23 cellular contexts compared by ENCODE assay signal in the genomic region with DNA sequence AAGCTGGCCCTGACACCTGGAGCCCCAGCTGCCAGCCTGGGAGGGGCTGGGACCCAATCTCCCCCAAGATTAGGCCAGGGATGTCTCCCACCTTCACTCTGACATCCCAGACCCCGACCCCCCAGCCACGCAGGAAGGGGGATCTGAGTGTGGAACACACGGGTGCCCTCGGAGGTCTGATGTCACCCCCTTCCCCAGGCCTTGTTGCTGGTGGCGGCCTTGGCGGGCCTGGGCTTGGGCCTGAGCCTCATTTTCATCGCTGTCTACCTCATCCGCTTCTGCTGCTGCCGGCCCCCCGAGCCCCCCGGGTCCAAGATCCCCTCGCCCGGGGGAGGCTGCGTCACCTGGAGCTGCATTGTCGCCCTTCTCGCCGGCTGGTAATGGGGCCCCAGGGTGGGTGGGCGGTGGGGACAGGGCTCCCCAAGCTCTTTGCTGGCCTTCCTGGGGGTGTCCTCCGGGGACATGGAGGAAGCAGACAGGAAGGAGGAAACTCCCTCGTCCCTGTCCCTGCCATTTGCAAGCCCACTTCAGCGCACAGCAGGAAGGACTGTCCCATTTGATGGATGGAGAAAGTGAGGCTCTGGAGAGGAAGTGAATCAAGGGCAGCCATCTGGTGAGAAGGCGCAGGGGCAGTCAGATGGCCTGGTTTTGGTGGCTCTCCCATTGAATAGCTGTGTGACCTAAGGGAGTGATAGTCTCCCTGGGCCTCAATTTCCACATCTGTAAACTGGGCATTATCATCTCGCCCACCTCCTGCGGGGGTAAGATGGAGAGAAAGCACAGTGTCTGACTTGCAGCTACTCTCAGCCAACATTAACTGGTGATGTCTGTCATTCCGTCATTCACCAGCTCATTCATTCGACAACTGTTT. TPM values are rescaled to one million over a fixed set of nuclear protein-coding genes. Genes with fewer than 3 reads are reported as not detected.
A peak's percentile ranks its signal among the peaks of the same experiment; 100 is the strongest.
DNase-seq lines count a peak whose midpoint lies in the region; ATAC-seq and TF ChIP-seq lines count a peak whose summit lies in the region.
"Had no signal": no experiment of that assay in that cellular context is flagged by ENCODE, and none has a peak within 500 bp of the region (broad histone marks: within the 10 kb centered on the region; RNA-seq: fewer than 3 reads in every experiment).

No MANE protein-coding gene starts in this region.

- H3K4me2 ChIP-seq in Loucy (ENCODE audit: low read depth, low read length, poor library complexity, severe bottlenecking): no peak overlapping the region
- H3K4me2 ChIP-seq: KMS-11 had no signal

- no peak overlapping the region for H3K4me3 ChIP-seq in Loucy (ENCODE audit: low read length, poor library complexity, severe bottlenecking)
- H3K4me3 ChIP-seq: colonic mucosa, GM12878 had no signal

- H2AFZ ChIP-seq in Loucy (ENCODE audit: low read length): no peak overlapping the region

- no peak overlapping the region for H3K4me3 Mint-ChIP-seq in activated naive CD4-positive, alpha-beta T cell treated with anti-CD3 and anti-CD28 coated beads, Interleukin-2, amount 10 ng/mL, durations not matched to agents 7 days and 5 days
- H3K4me3 Mint-ChIP-seq: activated CD4-positive, alpha-beta memory T cell treated with anti-CD3 and anti-CD28 coated beads for 36 hours had no signal

- H3K9me3 ChIP-seq in Loucy (ENCODE audit: insufficient read depth, low read depth, low read length): no peaks in the 10 kb centered on the region
- H3K9me3 ChIP-seq: BE2C, colonic mucosa had no signal

- CTCF ChIA-PET in activated naive CD4-positive, alpha-beta T cell treated with anti-CD3 and anti-CD28 coated beads, Interleukin-2, amount 10 ng/mL, durations not matched to agents 7 days and 5 days (lab: Charles Lee): interaction anchor here (1.0 to 1.3 kb wide), 2 partner anchors 11 to 29 kb away, joined by 3 to 4 read pairs; no protein-coding TSS in a partner anchor

- no peaks in the 10 kb centered on the region for H3K79me2 ChIP-seq in Loucy (ENCODE audit: insufficient read depth, low read length)

- no peaks in the 10 kb centered on the region for H3F3A ChIP-seq in Loucy (ENCODE audit: low read depth)

- DNase-seq in GM10266 (ENCODE audit: extremely low spot score) (peak; percentile 36), hepatic stellate cell (ENCODE audit: low spot score) (peak; percentile 6), retina (peak; percentile 29), omental fat pad (ENCODE audit: low spot score) (no peak), NCI-H774 (lab: John Stamatoyannopoulos, UW) (no peak)
- DNase-seq in activated naive CD4-positive, alpha-beta T cell treated with anti-CD3 and anti-CD28 coated beads, Interleukin-2, amount 10 ng/mL, durations not matched to agents 7 days and 5 days: no peak
- DNase-seq: activated CD4-positive, alpha-beta memory T cell treated with anti-CD3 and anti-CD28 coated beads for 36 hours; activated naive CD4-positive, alpha-beta T cell treated with Interleukin-2 at 50 U/mL for 16 hours; activated T-cell treated with anti-CD3 and anti-CD28 coated beads, Interleukin-2, amount 50 U/mL, for 1 hour; BE2C; colonic mucosa; foreskin fibroblast; NCI-H1092 treated with DMSO at 0.1 percent for 48 hours; NCI-H524; T-helper 17 cell; WERI-Rb-1 had no signal

- peaks cover 64% of the 10 kb centered on the region for H3K27me3 Mint-ChIP-seq in activated naive CD4-positive, alpha-beta T cell treated with anti-CD3 and anti-CD28 coated beads, Interleukin-2, amount 10 ng/mL, durations not matched to agents 7 days and 5 days

- no peak for ATAC-seq in omental fat pad (ENCODE audit: low FRiP score)
- ATAC-seq in HG03045 (IDR thresholded peaks at IDR 0.05; ENCODE audit: unreplicated experiment): no peak

- H3K4me1 ChIP-seq in Loucy (ENCODE audit: insufficient read depth, low read length, poor library complexity, severe bottlenecking): peaks cover 15% of the 10 kb centered on the region
- H3K4me1 ChIP-seq: BE2C, colonic mucosa had no signal

- H3K27ac Mint-ChIP-seq in activated naive CD4-positive, alpha-beta T cell treated with anti-CD3 and anti-CD28 coated beads, Interleukin-2, amount 10 ng/mL, durations not matched to agents 7 days and 5 days: no peak overlapping the region

- H3K27me3 ChIP-seq in Loucy (ENCODE audit: insufficient read depth, low read length, poor library complexity, severe bottlenecking): no peaks in the 10 kb centered on the region

- no peaks in the 10 kb centered on the region for H4K20me1 ChIP-seq in Loucy (ENCODE audit: insufficient read depth, low read length, poor library complexity, severe bottlenecking)

- H3K9me3 Mint-ChIP-seq in activated naive CD4-positive, alpha-beta T cell treated with anti-CD3 and anti-CD28 coated beads, Interleukin-2, amount 10 ng/mL, durations not matched to agents 7 days and 5 days: peaks cover 1% of the 10 kb centered on the region
- H3K9me3 Mint-ChIP-seq: activated CD4-positive, alpha-beta memory T cell treated with anti-CD3 and anti-CD28 coated beads for 36 hours had no signal

- no peaks in the 10 kb centered on the region for H3K9me2 ChIP-seq in Loucy (replicated peaks; ENCODE audit: low read depth, low read length)

- peaks cover 15% of the 10 kb centered on the region for H3K4me1 Mint-ChIP-seq in activated naive CD4-positive, alpha-beta T cell treated with anti-CD3 and anti-CD28 coated beads, Interleukin-2, amount 10 ng/mL, durations not matched to agents 7 days and 5 days

- peak overlapping the region; percentile 66 for H3K9ac ChIP-seq in Loucy (ENCODE audit: low read depth, low read length, poor library complexity, severe bottlenecking)
- H3K9ac ChIP-seq: KMS-11 had no signal

- TF ChIP-seq CTCF in GM10266 (IDR thresholded peaks at IDR 0.05; ENCODE audit: control insufficient read depth, insufficient read depth, low read depth, missing control alignments) (no peak), Loucy (conservative IDR thresholded peaks at IDR 0.05; ENCODE audit: low read length) (no peak), omental fat pad (IDR thresholded peaks at IDR 0.05) (no peak)

- no peaks in the 10 kb centered on the region for H3K36me3 ChIP-seq in Loucy (ENCODE audit: insufficient read depth, low read length)
- H3K36me3 ChIP-seq: BE2C, colonic mucosa, WERI-Rb-1 had no signal

- no peaks in the 10 kb centered on the region for H3K36me3 Mint-ChIP-seq in activated naive CD4-positive, alpha-beta T cell treated with anti-CD3 and anti-CD28 coated beads, Interleukin-2, amount 10 ng/mL, durations not matched to agents 7 days and 5 days
- H3K36me3 Mint-ChIP-seq: activated CD4-positive, alpha-beta memory T cell treated with anti-CD3 and anti-CD28 coated beads for 36 hours had no signal

RNA-seq across cellular contexts. Expression of gene TTYH1, which starts 3.9 kb away (rescaled TPM):
- under 1 TPM in 2 of 4 donors, not detected in 2; 0.28 to 0.84 TPM for total RNA-seq in omental fat pad
- total RNA-seq: activated CD4-positive, alpha-beta memory T cell treated with anti-CD3 and anti-CD28 coated beads for 36 hours; endothelial cell of umbilical vein; osteocyte; T-helper 17 cell had no signal

RNA-seq across cellular contexts. Expression of gene LENG8, which starts 29.8 kb away (rescaled TPM):
- 100 to 1,000 TPM in 2 of 4 donors, 10 to 100 TPM in 2; 79.5 to 160 (median 112) TPM for total RNA-seq in omental fat pad

RNA-seq across cellular contexts. Expression of gene LENG9, which starts 44.4 kb away (rescaled TPM):
- total RNA-seq in omental fat pad: 1 to 10 TPM; 6.6 to 9.1 (median 7.8) TPM

RNA-seq across cellular contexts. Expression of gene CDC42EP5, which starts 53.9 kb away (rescaled TPM):
- total RNA-seq in omental fat pad: 10 to 100 TPM; 12.1 to 24.1 (median 17.4) TPM
- total RNA-seq: activated CD4-positive, alpha-beta memory T cell treated with anti-CD3 and anti-CD28 coated beads for 36 hours; T-helper 17 cell had no signal

RNA-seq across cellular contexts. Expression of gene LAIR1, which starts 54.4 kb away (rescaled TPM):
- total RNA-seq in omental fat pad: 10 to 100 TPM; 24.3 to 82.5 (median 37.0) TPM
- total RNA-seq: endothelial cell of umbilical vein, G401, osteocyte had no signal

Comparison
In these comparisons a context has a peak if more than half of its experiments do, and no peak if none do; other contexts are left out.
1. DNase-seq: peak in GM10266 (single experiment), hepatic stellate cell (single experiment) and retina (single experiment); none in omental fat pad (single experiment), activated naive CD4-positive, alpha-beta T cell treated with anti-CD3 and anti-CD28 coated beads, Interleukin-2, amount 10 ng/mL, durations not matched to agents 7 days and 5 days (single experiment) and NCI-H774 (single experiment).